In genomic region chr11:69704508-69705245, GRCh38 we compare ENCODE assay signal across 11 cellular contexts. TPM values are rescaled to one million over a fixed set of nuclear protein-coding genes. Genes with fewer than 3 reads are reported as not detected.
DNase-seq lines count a peak whose midpoint lies in the region; ATAC-seq, FAIRE-seq and TF ChIP-seq lines count a peak whose summit lies in the region.
"Had no signal": no experiment of that assay in that cellular context is flagged by ENCODE, and none has a peak within 500 bp of the region (broad histone marks: within the 10 kb centered on the region; RNA-seq: fewer than 3 reads in every experiment).

No MANE protein-coding gene starts in this region.

- no peak overlapping the region for H3K27ac ChIP-seq in HepG2 (ENCODE audit: extremely low read length, insufficient read depth, low read length)
- H3K27ac ChIP-seq: KMS-11 had no signal

- H3K4me1 ChIP-seq in Caco-2 (peaks cover 39% of the 10 kb centered on the region), HepG2 (ENCODE audit: insufficient read depth, low read length) (peaks cover 84% of the 10 kb centered on the region)

- CTCF ChIA-PET in Caco-2 (lab: Charles Lee): interaction anchor here (0.6 to 1.1 kb wide), 2 partner anchors 12 to 187 kb away, joined by 3 read pairs; no protein-coding TSS in a partner anchor
- CTCF ChIA-PET in HepG2 (lab: Yijun Ruan, JAX; ENCODE audit: low intra/inter-chr PET ratio, low total read pairs): no interaction called here

- H3K36me3 Mint-ChIP-seq in Caco-2 (ENCODE audit: insufficient read depth, unreplicated experiment): peaks cover 4% of the 10 kb centered on the region

- ATAC-seq in HepG2 (no peak), GM18870 (IDR thresholded peaks at IDR 0.05; ENCODE audit: unreplicated experiment) (no peak)

- TF ChIP-seq POLR2A in HepG2 (IDR thresholded peaks at IDR 0.05; ENCODE audit: insufficient read depth in 1 of 2, low read depth in 2 of 2, low read length in 2 of 2): no peak

- peak overlapping the region; percentile 43 for H3K4me3 ChIP-seq in Caco-2 (ENCODE audit: low read depth, low read length)
- H3K4me3 ChIP-seq in astrocyte of the cerebellum (ENCODE audit: low read depth, low read length): no peak overlapping the region
- no peak overlapping the region for H3K4me3 ChIP-seq in HepG2 (replicated peaks in 1 of 3; ENCODE audit: insufficient read depth in 1 of 3, low read depth in 2 of 3, low read length in 3 of 3)

- FAIRE-seq in HepG2 (lab: Jason Lieb, UNC): no peak

- no peaks in the 10 kb centered on the region for H4K20me1 ChIP-seq in HepG2 (ENCODE audit: insufficient read depth, low read length)

- no peak for TF ChIP-seq EP300 in HepG2 (IDR thresholded peaks at IDR 0.05; ENCODE audit: low read depth in 2 of 2, low read length in 2 of 2)
- TF ChIP-seq EP300 in HepG2 (CRISPR knock-in tag; IDR thresholded peaks at IDR 0.05; ENCODE audit: borderline replicate concordance): no peak

- DNase-seq in Caco-2 (peak in 1 of 2 experiments; percentile 45), KBM-7 (peak; percentile 29), astrocyte of the cerebellum (ENCODE audit: low read depth) (no peak), HepG2 (ENCODE audit: low spot score) (no peak), A172 (ENCODE audit: low spot score) (no peak)
- DNase-seq in effector CD8-positive, alpha-beta T cell (lab: John Stamatoyannopoulos, UW): no peak
- no peak for DNase-seq in activated effector memory CD4-positive, alpha-beta T cell treated with Interleukin-2 at 50 U/mL for 16 hours

- no peaks in the 10 kb centered on the region for H3K79me2 ChIP-seq in HepG2 (ENCODE audit: insufficient read depth, low read length)

- peak; percentile 44 to 46 for TF ChIP-seq CTCF in Caco-2 (IDR thresholded peaks at IDR 0.05; ENCODE audit: insufficient read depth in 1 of 2, low read depth in 1 of 2, low read length in 1 of 2, severe bottlenecking in 1 of 2, unreplicated experiment in 1 of 2)
- TF ChIP-seq CTCF in astrocyte of the cerebellum (IDR thresholded peaks at IDR 0.05; ENCODE audit: low read depth, low read length, missing control alignments): peak; percentile 57
- no peak for TF ChIP-seq CTCF in HepG2 (CRISPR knock-in tag; IDR thresholded peaks at IDR 0.05)

- intact Hi-C loops in Caco-2 (cut with micrococcal nuclease; ENCODE audit: unreplicated experiment): no loop called here
- intact Hi-C loops in HepG2 (cut with micrococcal nuclease; ENCODE audit: unreplicated experiment): loop anchor here (5.0 kb wide), 1 partner anchor 98 kb away; no protein-coding TSS in a partner anchor

- H3K9me3 Mint-ChIP-seq in Caco-2 (ENCODE audit: unreplicated experiment): no peaks in the 10 kb centered on the region

- H3K9me3 ChIP-seq in Caco-2 (no peaks in the 10 kb centered on the region), HepG2 (ENCODE audit: low read length) (no peaks in the 10 kb centered on the region)

- H3K27me3 Mint-ChIP-seq in Caco-2 (ENCODE audit: insufficient read depth, unreplicated experiment): no peaks in the 10 kb centered on the region

- H3K27ac Mint-ChIP-seq in Caco-2 (ENCODE audit: unreplicated experiment): no peak overlapping the region

- no peak overlapping the region for H3K4me2 ChIP-seq in HepG2 (ENCODE audit: low read depth, low read length)
- H3K4me2 ChIP-seq: KMS-11 had no signal

- POLR2A ChIA-PET in Caco-2 (lab: Charles Lee) (no interaction called here), HepG2 (lab: Yijun Ruan, JAX) (no interaction called here)

- H3K36me3 ChIP-seq in Caco-2 (ENCODE audit: control insufficient read depth, insufficient read depth, low read length) (no peaks in the 10 kb centered on the region), HepG2 (replicated peaks in 1 of 2; ENCODE audit: control insufficient read depth in 1 of 2, insufficient read depth in 2 of 2, low read length in 2 of 2) (no peaks in the 10 kb centered on the region)

- H3K4me1 Mint-ChIP-seq in Caco-2 (ENCODE audit: low read depth, unreplicated experiment): peaks cover 30% of the 10 kb centered on the region

- in situ Hi-C loops in KBM-7 (cut with MboI; ENCODE audit: low pct_unique_long_range_greater_than_20kb, low sequenced_read_pairs) (loop anchor here (25.0 kb wide), 2 partner anchors 183 to 483 kb away; no protein-coding TSS in a partner anchor), astrocyte of the cerebellum (cut with HindIII; ENCODE audit: low sequenced_read_pairs) (no loop called here), HepG2 (cut with HindIII; ENCODE audit: extremely low pct_ligation_motif_present, low pct_unique_long_range_greater_than_20kb) (no loop called here)

- no peaks in the 10 kb centered on the region for H3K27me3 ChIP-seq in Caco-2 (replicated peaks; ENCODE audit: control insufficient read depth, insufficient read depth, low read length)
- no peaks in the 10 kb centered on the region for H3K27me3 ChIP-seq in HepG2 (ENCODE audit: control insufficient read depth in 1 of 2, insufficient read depth in 2 of 2, low read length in 2 of 2)

- BruUV-seq in Caco-2 (replicated peaks; lab: Mats Ljungman, UMichigan): no TSS peak
- BruUV-seq in HepG2 (replicated peaks; lab: Mats Ljungman, UMichigan): no TSS peak

- H3K9ac ChIP-seq in HepG2 (ENCODE audit: insufficient read depth, low read depth, low read length): no peak overlapping the region
- H3K9ac ChIP-seq: KMS-11 had no signal

- no peak overlapping the region for H2AFZ ChIP-seq in HepG2 (ENCODE audit: low read length)

- WGBS in HepG2 (ENCODE audit: low lambda C conversion rate): 94% methylated on average over 60 of the region's 62 CpGs

- H3K4me3 Mint-ChIP-seq in Caco-2 (ENCODE audit: unreplicated experiment): peak overlapping the region; percentile 75

- no peak for TF ChIP-seq RAD21 in HepG2 (CRISPR knock-in tag; IDR thresholded peaks at IDR 0.05)

TF ChIP-seq in HepG2, 621 proteins besides CTCF, POLR2A, EP300 and RAD21 (continues in another document):
- TF ChIP-seq POLR2AphosphoS2 (IDR thresholded peaks at IDR 0.05; ENCODE audit: low read depth, low read length): no peak

RNA-seq across cellular contexts. Expression of gene FGF19, which starts 0.9 kb away (rescaled TPM):
- 1.1 and 1.7 TPM in 2 replicates for total RNA-seq in Caco-2 (2022)
- not detected in 2 replicates for total RNA-seq in HepG2 (2016; rRNA removed; fragmentation: Illumina TruSeq; extraction: Trizol)
- not detected in 2 replicates for total RNA-seq in HepG2 (2016; cell fraction: cytosol; rRNA removed; fragmentation: Illumina TruSeq; extraction: Trizol; ENCODE audit: low read depth)
- 0.04 TPM in 1 of 2 replicates, not detected in the other for total RNA-seq in HepG2 (2016; cell fraction: insoluble cytoplasmic fraction; rRNA removed; fragmentation: Illumina TruSeq; extraction: Trizol)
- not detected in 2 replicates for total RNA-seq in HepG2 (2016; cell fraction: membrane; rRNA removed; fragmentation: Illumina TruSeq; extraction: Trizol)
- total RNA-seq in HepG2 (2016; cell fraction: nucleus; rRNA removed; fragmentation: Illumina TruSeq; extraction: Trizol): not detected in 2 replicates
- 0.07 and 0.16 TPM in 2 replicates for polyA plus RNA-seq in HepG2 (2011; rRNA removed)
- polyA plus RNA-seq in HepG2 (2011; cell fraction: cytosol; rRNA removed): 0.03 and 0.06 TPM in 2 replicates
- 0.62 and 0.74 TPM in 2 replicates for polyA plus RNA-seq in HepG2 (2011; cell fraction: nucleus; rRNA removed)
- polyA plus RNA-seq in HepG2 (2012): 0.08 and 0.11 TPM in 2 replicates
- polyA plus RNA-seq in HepG2 (2016; cell fraction: cytosol; fragmentation: Illumina TruSeq; extraction: Trizol; ENCODE audit: low read depth): not detected in 2 replicates
- not detected in 2 replicates for polyA plus RNA-seq in HepG2 (2016; cell fraction: insoluble cytoplasmic fraction; fragmentation: Illumina TruSeq; extraction: Trizol; ENCODE audit: low read depth)
- polyA plus RNA-seq in HepG2 (2016; cell fraction: membrane; fragmentation: Illumina TruSeq; extraction: Trizol; ENCODE audit: low read depth): not detected in 2 replicates
- 0.36 and 0.37 TPM in 2 replicates for polyA plus RNA-seq in HepG2 (2016; cell fraction: nucleus; fragmentation: Illumina TruSeq; extraction: Trizol; ENCODE audit: insufficient read depth, low read depth)
- polyA minus RNA-seq in HepG2 (2011; rRNA and poly(A)+ RNA removed; ENCODE audit: low replicate concordance): 0.21 TPM in 1 of 2 replicates, not detected in the other
- not detected in 2 replicates for polyA minus RNA-seq in HepG2 (2011; cell fraction: cytosol; rRNA and poly(A)+ RNA removed)
- not detected in 2 replicates for polyA minus RNA-seq in HepG2 (2011; cell fraction: nucleus; rRNA and poly(A)+ RNA removed)
- total RNA-seq in A172 (2014; rRNA removed; shearing (Covaris generic)): not detected in 2 replicates
- total RNA-seq: glomerular endothelial cell, urinary bladder had no signal
- polyA plus RNA-seq: urinary bladder had no signal

RNA-seq across cellular contexts. Expression of gene LTO1, which starts 29.5 kb away (rescaled TPM):
- total RNA-seq in Caco-2 (2022) (49.3 and 51.3 TPM in 2 replicates), HepG2 (2016; rRNA removed; fragmentation: Illumina TruSeq; extraction: Trizol) (11.3 and 15.0 TPM in 2 replicates)
- total RNA-seq in HepG2 (2016; cell fraction: cytosol; rRNA removed; fragmentation: Illumina TruSeq; extraction: Trizol; ENCODE audit: low read depth): 9.2 and 10.5 TPM in 2 replicates
- total RNA-seq in HepG2 (2016; cell fraction: insoluble cytoplasmic fraction; rRNA removed; fragmentation: Illumina TruSeq; extraction: Trizol): 9.0 and 17.0 TPM in 2 replicates
- total RNA-seq in HepG2 (2016; cell fraction: membrane; rRNA removed; fragmentation: Illumina TruSeq; extraction: Trizol): 11.5 and 13.4 TPM in 2 replicates
- total RNA-seq in HepG2 (2016; cell fraction: nucleus; rRNA removed; fragmentation: Illumina TruSeq; extraction: Trizol): 17.6 and 20.5 TPM in 2 replicates
- polyA plus RNA-seq in HepG2 (2011; rRNA removed): 11.8 and 13.8 TPM in 2 replicates
- polyA plus RNA-seq in HepG2 (2011; cell fraction: cytosol; rRNA removed): 9.3 TPM in 2 replicates
- polyA plus RNA-seq in HepG2 (2011; cell fraction: nucleus; rRNA removed): 32.0 and 35.0 TPM in 2 replicates
- polyA plus RNA-seq in HepG2 (2012): 10.6 and 11.8 TPM in 2 replicates
- 5.3 and 6.8 TPM in 2 replicates for polyA plus RNA-seq in HepG2 (2016; cell fraction: cytosol; fragmentation: Illumina TruSeq; extraction: Trizol; ENCODE audit: low read depth)
- polyA plus RNA-seq in HepG2 (2016; cell fraction: insoluble cytoplasmic fraction; fragmentation: Illumina TruSeq; extraction: Trizol; ENCODE audit: low read depth): 13.9 and 14.6 TPM in 2 replicates
- polyA plus RNA-seq in HepG2 (2016; cell fraction: membrane; fragmentation: Illumina TruSeq; extraction: Trizol; ENCODE audit: low read depth): 9.0 and 9.4 TPM in 2 replicates
- 40.5 and 43.2 TPM in 2 replicates for polyA plus RNA-seq in HepG2 (2016; cell fraction: nucleus; fragmentation: Illumina TruSeq; extraction: Trizol; ENCODE audit: insufficient read depth, low read depth)
- polyA minus RNA-seq in HepG2 (2011; rRNA and poly(A)+ RNA removed; ENCODE audit: low replicate concordance): 17.9 and 33.2 TPM in 2 replicates
- 4.6 TPM in 2 replicates for polyA minus RNA-seq in HepG2 (2011; cell fraction: cytosol; rRNA and poly(A)+ RNA removed)
- 22.3 and 29.4 TPM in 2 replicates for polyA minus RNA-seq in HepG2 (2011; cell fraction: nucleus; rRNA and poly(A)+ RNA removed)
- total RNA-seq in A172 (2014; rRNA removed; shearing (Covaris generic)): 16.0 and 25.6 TPM in 2 replicates
